18 cellular contexts compared by ENCODE assay signal in the genomic region with DNA sequence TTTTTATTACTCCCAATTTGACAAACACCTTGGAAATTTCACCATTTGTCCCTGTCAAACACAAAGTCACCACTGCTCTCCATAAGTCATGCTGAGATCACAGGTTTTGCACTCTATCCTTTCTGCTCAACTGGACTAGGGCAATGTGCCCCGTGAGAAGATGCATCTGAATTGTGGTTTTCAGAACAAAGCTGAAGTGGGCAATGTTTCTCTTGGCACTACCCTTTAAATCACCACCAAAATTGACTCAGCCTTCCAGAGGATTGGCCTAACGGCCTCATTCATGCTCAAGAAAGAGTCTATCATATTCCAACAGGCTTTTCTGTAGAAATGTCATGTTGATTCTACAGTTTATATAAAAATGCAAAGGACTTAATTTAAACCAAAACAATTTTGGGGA.
DNase-seq lines count a peak whose midpoint lies in the region.
"Had no signal": no experiment of that assay in that cellular context is flagged by ENCODE, and none has a peak within 500 bp of the region (broad histone marks: within the 10 kb centered on the region; RNA-seq: fewer than 3 reads in every experiment).

No MANE protein-coding gene starts in this region.

- peak; percentile 45 for DNase-seq in EL
- peak; percentile 96 for DNase-seq in LHCN-M2 (ENCODE audit: low read depth)
- peak; percentile 81 for DNase-seq in astrocyte of the hippocampus (ENCODE audit: low read depth, low spot score)
- peak; percentile 73 for DNase-seq in kidney tubule cell (ENCODE audit: low spot score)
- no peak for DNase-seq in DMS53 (lab: John Stamatoyannopoulos, UW)
- DNase-seq in NCI-H1092 (lab: John Stamatoyannopoulos, UW) = no peak
- DNase-seq in activated CD4-positive, alpha-beta memory T cell treated with anti-CD3 and anti-CD28 coated beads, Interleukin-2, amount 10 ng/mL, durations not matched to agents 7 days and 5 days = no peak
- no peak for DNase-seq in activated naive CD4-positive, alpha-beta T cell treated with anti-CD3 and anti-CD28 coated beads for 36 hours
- DNase-seq: activated gamma-delta T cell treated with Interleukin-2 at 50 U/mL for 16 hours; activated T-cell treated with anti-CD3 and anti-CD28 coated beads, Interleukin-2, amount 50 U/mL, for 1 hour; esophagus squamous epithelium; Karpas-422; NCI-H1105 treated with DMSO at 0.1 percent for 48 hours; NCI-H510A; PC-9; stimulated activated naive CD8-positive, alpha-beta T cell treated with anti-CD3 and anti-CD28 coated beads, Interleukin-15, amount 100 ng/mL, for 72 hours; T-cell had no signal

- H3K9me3 Mint-ChIP-seq in activated CD4-positive, alpha-beta memory T cell treated with anti-CD3 and anti-CD28 coated beads, Interleukin-2, amount 10 ng/mL, durations not matched to agents 7 days and 5 days = peaks cover 6% of the 10 kb centered on the region
- H3K9me3 Mint-ChIP-seq in activated naive CD4-positive, alpha-beta T cell treated with anti-CD3 and anti-CD28 coated beads for 36 hours = peaks cover 3% of the 10 kb centered on the region

- H3K36me3 Mint-ChIP-seq in activated CD4-positive, alpha-beta memory T cell treated with anti-CD3 and anti-CD28 coated beads, Interleukin-2, amount 10 ng/mL, durations not matched to agents 7 days and 5 days (ENCODE audit: low read depth) = no peaks in the 10 kb centered on the region
- no peaks in the 10 kb centered on the region for H3K36me3 Mint-ChIP-seq in activated naive CD4-positive, alpha-beta T cell treated with anti-CD3 and anti-CD28 coated beads for 36 hours (ENCODE audit: low read depth)
- H3K36me3 Mint-ChIP-seq: T-cell had no signal

- POLR2A ChIA-PET in activated CD4-positive, alpha-beta memory T cell treated with anti-CD3 and anti-CD28 coated beads, Interleukin-2, amount 10 ng/mL, durations not matched to agents 7 days and 5 days (lab: Charles Lee) = no interaction called here

- H3K4me1 Mint-ChIP-seq in activated CD4-positive, alpha-beta memory T cell treated with anti-CD3 and anti-CD28 coated beads, Interleukin-2, amount 10 ng/mL, durations not matched to agents 7 days and 5 days = no peaks in the 10 kb centered on the region
- no peaks in the 10 kb centered on the region for H3K4me1 Mint-ChIP-seq in activated naive CD4-positive, alpha-beta T cell treated with anti-CD3 and anti-CD28 coated beads for 36 hours (ENCODE audit: low read depth)
- H3K4me1 Mint-ChIP-seq: stimulated activated naive CD8-positive, alpha-beta T cell treated with anti-CD3 and anti-CD28 coated beads, Interleukin-15, amount 100 ng/mL, for 72 hours; T-cell had no signal

- no peak overlapping the region for H3K27ac Mint-ChIP-seq in activated CD4-positive, alpha-beta memory T cell treated with anti-CD3 and anti-CD28 coated beads, Interleukin-2, amount 10 ng/mL, durations not matched to agents 7 days and 5 days
- no peak overlapping the region for H3K27ac Mint-ChIP-seq in activated naive CD4-positive, alpha-beta T cell treated with anti-CD3 and anti-CD28 coated beads for 36 hours
- H3K27ac Mint-ChIP-seq: progenitor cell of endocrine pancreas; stimulated activated naive CD8-positive, alpha-beta T cell treated with anti-CD3 and anti-CD28 coated beads, Interleukin-15, amount 100 ng/mL, for 72 hours; T-cell had no signal

- CTCF ChIA-PET in activated CD4-positive, alpha-beta memory T cell treated with anti-CD3 and anti-CD28 coated beads, Interleukin-2, amount 10 ng/mL, durations not matched to agents 7 days and 5 days (lab: Charles Lee) = no interaction called here
- CTCF ChIA-PET in activated naive CD4-positive, alpha-beta T cell treated with anti-CD3 and anti-CD28 coated beads for 36 hours (lab: Charles Lee) = no interaction called here

- intact Hi-C loops in activated naive CD4-positive, alpha-beta T cell treated with anti-CD3 and anti-CD28 coated beads for 36 hours (cut with micrococcal nuclease) = no loop called here

- H3K4me3 Mint-ChIP-seq in activated CD4-positive, alpha-beta memory T cell treated with anti-CD3 and anti-CD28 coated beads, Interleukin-2, amount 10 ng/mL, durations not matched to agents 7 days and 5 days = no peak overlapping the region
- no peak overlapping the region for H3K4me3 Mint-ChIP-seq in activated naive CD4-positive, alpha-beta T cell treated with anti-CD3 and anti-CD28 coated beads for 36 hours
- H3K4me3 Mint-ChIP-seq: stimulated activated naive CD8-positive, alpha-beta T cell treated with anti-CD3 and anti-CD28 coated beads, Interleukin-15, amount 100 ng/mL, for 72 hours; T-cell had no signal

- no peaks in the 10 kb centered on the region for H3K27me3 Mint-ChIP-seq in activated CD4-positive, alpha-beta memory T cell treated with anti-CD3 and anti-CD28 coated beads, Interleukin-2, amount 10 ng/mL, durations not matched to agents 7 days and 5 days
- H3K27me3 Mint-ChIP-seq in activated naive CD4-positive, alpha-beta T cell treated with anti-CD3 and anti-CD28 coated beads for 36 hours (ENCODE audit: low read depth) = peaks cover 2% of the 10 kb centered on the region
- H3K27me3 Mint-ChIP-seq: progenitor cell of endocrine pancreas had no signal

Comparison
In these comparisons a context has a peak if more than half of its experiments do, and no peak if none do; other contexts are left out.
1. DNase-seq: peak in EL (single experiment), LHCN-M2 (single experiment), astrocyte of the hippocampus (single experiment) and kidney tubule cell (single experiment); none in DMS53 (single experiment), NCI-H1092 (single experiment), activated CD4-positive, alpha-beta memory T cell treated with anti-CD3 and anti-CD28 coated beads, Interleukin-2, amount 10 ng/mL, durations not matched to agents 7 days and 5 days (single experiment) and activated naive CD4-positive, alpha-beta T cell treated with anti-CD3 and anti-CD28 coated beads for 36 hours (single experiment).